Comparison of ENCODE assay signal across 11 cellular contexts in the genomic region with DNA sequence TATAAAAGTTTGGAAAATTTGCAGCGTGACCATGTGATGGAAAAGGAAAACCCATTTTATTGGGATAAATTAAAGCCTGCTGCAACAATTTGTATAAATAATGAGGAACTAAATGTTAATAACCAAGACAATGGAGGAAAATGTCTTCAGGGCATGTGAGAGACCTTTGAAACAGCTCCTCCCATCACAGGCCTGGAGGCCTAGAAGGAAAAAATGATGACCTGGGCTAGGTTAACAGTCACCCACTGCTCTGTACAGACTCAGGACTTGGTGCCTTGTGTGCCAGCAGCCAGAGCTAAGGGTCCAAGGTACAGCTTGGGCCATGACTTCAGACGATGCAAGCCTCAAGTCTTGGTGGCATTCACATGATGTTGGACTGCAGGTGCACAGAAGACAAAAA. TPM values are rescaled to one million over a fixed set of nuclear protein-coding genes. Genes with fewer than 3 reads are reported as not detected.
"Had no signal": no experiment of that assay in that cellular context is flagged by ENCODE, and none has a peak within 500 bp of the region (broad histone marks: within the 10 kb centered on the region; RNA-seq: fewer than 3 reads in every experiment).

No MANE protein-coding gene starts in this region.

- ATAC-seq: HepG2 had no signal

- DNase-seq: IMR-90, Karpas-422, KBM-7, KG1 had no signal

- H3K4me1 Mint-ChIP-seq: IgD-negative memory B cell had no signal

- H3K27me3 Mint-ChIP-seq: IgD-negative memory B cell had no signal

- H3K36me3 Mint-ChIP-seq: IgD-negative memory B cell had no signal

- H3K27ac ChIP-seq: HL-60, KMS-11 had no signal

- H3K4me2 ChIP-seq: KMS-11 had no signal

- FAIRE-seq: HepG2, HTR-8/SVneo had no signal

- H3K9ac ChIP-seq: KMS-11 had no signal

- H3K4me3 Mint-ChIP-seq: IgD-negative memory B cell had no signal

RNA-seq across cellular contexts. Expression of gene UGT3A1, which starts 22.0 kb away (rescaled TPM):
- total RNA-seq: HepG2, HT-29, HT1080, IMR-90 had no signal
- polyA plus RNA-seq: HepG2, IgD-negative memory B cell, IMR-90 had no signal

RNA-seq across cellular contexts. Expression of gene UGT3A2, which starts 53.5 kb away (rescaled TPM):
- total RNA-seq: HepG2, HT-29, HT1080, IMR-90 had no signal
- polyA plus RNA-seq: HepG2, IgD-negative memory B cell, IMR-90 had no signal
